11 cellular contexts compared by ENCODE assay signal in genomic region chr13:77338329-77338728, GRCh38. TPM values are rescaled to one million over a fixed set of nuclear protein-coding genes. Genes with fewer than 3 reads are reported as not detected.
A peak's percentile ranks its signal among the peaks of the same experiment; 100 is the strongest.
DNase-seq lines count a peak whose midpoint lies in the region; ATAC-seq lines count a peak whose summit lies in the region.
"Had no signal": no experiment of that assay in that cellular context is flagged by ENCODE, and none has a peak within 500 bp of the region (broad histone marks: within the 10 kb centered on the region; RNA-seq: fewer than 3 reads in every experiment).

No MANE protein-coding gene starts in this region.

- peak; percentile 42 for DNase-seq in RPMI8226
- no peak for DNase-seq in mucosa of gallbladder (ENCODE audit: low spot score)
- no peak for DNase-seq in stimulated activated CD4-positive, alpha-beta T cell treated with anti-CD3 and anti-CD28 coated beads, Interleukin-2, amount 100 ng/mL, for 48 hours
- no peak for DNase-seq in NCI-H146 treated with DMSO at 0.1 percent for 48 hours (lab: John Stamatoyannopoulos, UW; ENCODE audit: unreplicated experiment)
- no peak for DNase-seq in NCI-H2107 treated with DMSO at 0.1 percent for 48 hours (lab: John Stamatoyannopoulos, UW; ENCODE audit: unreplicated experiment)
- DNase-seq: CD4-positive, alpha-beta memory T cell; erythroblast; NCI-H1436 had no signal

- peak; percentile 22 for ATAC-seq in GM18861 (IDR thresholded peaks at IDR 0.05; ENCODE audit: unreplicated experiment)
- ATAC-seq in GM21528 (IDR thresholded peaks at IDR 0.05; ENCODE audit: low FRiP score, unreplicated experiment), result peak; percentile 40
- ATAC-seq in HG03066 (IDR thresholded peaks at IDR 0.05; ENCODE audit: low read depth, unreplicated experiment), result peak; percentile 52

RNA-seq across cellular contexts. Expression of gene MYCBP2, which starts 11.4 kb away (rescaled TPM):
- total RNA-seq in mucosa of gallbladder, result 71.8 TPM
